In the genomic region with DNA sequence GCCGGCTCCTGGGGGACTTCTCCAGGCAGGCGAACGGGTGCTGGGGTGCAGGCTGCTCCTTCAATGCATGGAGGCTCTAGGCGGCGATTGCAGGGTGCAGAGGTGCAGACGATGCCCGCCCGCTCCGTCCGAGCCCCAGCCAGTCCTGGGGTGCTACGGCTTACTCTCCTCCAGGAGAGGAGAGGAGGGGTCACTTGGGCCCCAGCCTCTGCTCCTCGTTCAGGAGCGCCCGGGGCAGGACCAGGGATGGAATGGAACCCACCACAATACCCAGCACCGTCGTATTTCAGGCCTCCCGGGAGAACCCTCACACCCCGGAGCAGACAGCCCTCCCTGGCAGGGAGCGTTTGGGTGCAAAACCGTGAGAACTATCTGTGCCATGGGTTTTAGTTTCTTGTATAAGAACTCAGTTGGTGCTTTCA, we compare ENCODE assay signal across 10 cellular contexts. TPM values are rescaled to one million over a fixed set of nuclear protein-coding genes. Genes with fewer than 3 reads are reported as not detected.
DNase-seq lines count a peak whose midpoint lies in the region; ATAC-seq, FAIRE-seq and TF ChIP-seq lines count a peak whose summit lies in the region.
"Had no signal": no experiment of that assay in that cellular context is flagged by ENCODE, and none has a peak within 500 bp of the region (broad histone marks: within the 10 kb centered on the region; RNA-seq: fewer than 3 reads in every experiment).

No MANE protein-coding gene starts in this region.

- TF ChIP-seq EP300 in GM12878 (IDR thresholded peaks at IDR 0.05; ENCODE audit: borderline replicate concordance in 1 of 2, control insufficient read depth in 1 of 2, low read depth in 2 of 2, low read length in 2 of 2) (no peak), suprapubic skin (IDR thresholded peaks at IDR 0.05) (no peak)

- FAIRE-seq in GM12878 (lab: Jason Lieb, UNC): no peak
- FAIRE-seq: colon, G401.6 had no signal

- H3K27me3 ChIP-seq in GM12878 (replicated peaks in 1 of 2; ENCODE audit: control insufficient read depth in 2 of 2, insufficient read depth in 2 of 2, low read length in 1 of 2) (no peaks in the 10 kb centered on the region), suprapubic skin (no peaks in the 10 kb centered on the region)

- H3K4me2 ChIP-seq in GM12878 (ENCODE audit: control insufficient read depth, insufficient read depth): peak overlapping the region; percentile 74

- SMC1A ChIA-PET in GM12878 (lab: Charles Lee; ENCODE audit: uncharacterized antibody, unreplicated experiment): interaction anchor here (0.9 to 5.5 kb wide), 3 partner anchors 7 to 46 kb away, joined by 3 to 40 read pairs (median 10); partner anchors contain the start of gene ARHGEF18

- POLR2A ChIA-PET in GM12878 (lab: Charles Lee): interaction anchor here (1.1 to 3.9 kb wide), 6 partner anchors 9 to 46 kb away, joined by 3 to 34 read pairs (median 4); partner anchors contain the start of gene ARHGEF18

- peaks cover 46% of the 10 kb centered on the region for H3K79me2 ChIP-seq in GM12878 (ENCODE audit: control insufficient read depth, insufficient read depth, low read length)

- 0% methylated on average over 15 of the region's 20 CpGs for WGBS in GM12878 (ENCODE audit: insufficient coverage, insufficient replicate concordance, low lambda C conversion rate, missing lambda C conversion rate)
- 0% methylated on average over 3 of the region's 20 CpGs for WGBS in suprapubic skin

- no peaks in the 10 kb centered on the region for H4K20me1 ChIP-seq in GM12878 (ENCODE audit: control insufficient read depth, insufficient read depth)

- no peak for TF ChIP-seq CTCF in GM12878 (IDR thresholded peaks at IDR 0.05 in 2 of 3, conservative IDR thresholded peaks at IDR 0.05 in 1 of 3; ENCODE audit: control insufficient read depth in 2 of 3, extremely low read depth in 1 of 3, insufficient read depth in 1 of 3, low read depth in 3 of 3, low read length in 3 of 3)
- no peak for TF ChIP-seq CTCF in suprapubic skin (IDR thresholded peaks at IDR 0.05)

- TF ChIP-seq POLR2A in GM12878 (IDR thresholded peaks at IDR 0.05; ENCODE audit: low read depth, low read length) (no peak), suprapubic skin (IDR thresholded peaks at IDR 0.05) (no peak)

- RAD21 ChIA-PET in GM12878 (lab: Charles Lee; ENCODE audit: unreplicated experiment): interaction anchor here (0.5 to 1.5 kb wide), 4 partner anchors 14 to 28 kb away, joined by 3 to 7 read pairs (median 4); no protein-coding TSS in a partner anchor

- H3K4me1 ChIP-seq in GM12878 (ENCODE audit: control insufficient read depth, insufficient read depth, low read length): peaks cover 14% of the 10 kb centered on the region
- H3K4me1 ChIP-seq in suprapubic skin: peaks cover 30% of the 10 kb centered on the region

- peak overlapping the region; percentile 80 for H3K27ac ChIP-seq in GM12878 (ENCODE audit: control insufficient read depth, insufficient read depth)
- H3K27ac ChIP-seq in suprapubic skin: peak overlapping the region; percentile 65

- no peak overlapping the region for H2AFZ ChIP-seq in GM12878 (ENCODE audit: control insufficient read depth, low read depth, low read length)

- peak overlapping the region; percentile 82 for H3K9ac ChIP-seq in GM12878 (ENCODE audit: control insufficient read depth, insufficient read depth, low read length)

- CTCF ChIA-PET in GM12878 (lab: Yijun Ruan, JAX): interaction anchor here (1.2 to 1.4 kb wide), 2 partner anchors 65 to 101 kb away, joined by 3 read pairs; no protein-coding TSS in a partner anchor

- peak; percentile 5 to 29 for ATAC-seq in activated CD4-positive, CD25-positive, alpha-beta regulatory T cell treated with anti-CD3 and anti-CD28 coated beads, Interleukin-2, amount 50 U/mL, for 24 hours
- peak; percentile 16 for ATAC-seq in HG03571 (IDR thresholded peaks at IDR 0.05; ENCODE audit: unreplicated experiment)
- ATAC-seq in GM12878: peak; percentile 40
- ATAC-seq in left colon: peak; percentile 8

- intact Hi-C loops in GM12878 (cut with micrococcal nuclease; ENCODE audit: unreplicated experiment) (no loop called here), left colon (cut with DNase I, micrococcal nuclease) (no loop called here)

- H3K9me3 ChIP-seq in GM12878 (replicated peaks; ENCODE audit: control insufficient read depth, insufficient read depth, low read length) (no peaks in the 10 kb centered on the region; the same call in 1 of the 3 replicates), suprapubic skin (no peaks in the 10 kb centered on the region)

- no peak for TF ChIP-seq RAD21 in GM12878 (IDR thresholded peaks at IDR 0.05; ENCODE audit: insufficient read depth, low read depth, low read length)

- H3K4me3 ChIP-seq in GM12878: peak overlapping the region; percentile 96
- peak overlapping the region; percentile 88 for H3K4me3 ChIP-seq in suprapubic skin

- BruUV-seq in GM12878 (replicated peaks; lab: Mats Ljungman, UMichigan): no TSS peak

- H3K36me3 ChIP-seq in GM12878 (ENCODE audit: control insufficient read depth in 2 of 2, insufficient read depth in 2 of 2, low read length in 1 of 2) (no peaks in the 10 kb centered on the region), suprapubic skin (no peaks in the 10 kb centered on the region)

- in situ Hi-C loops in GM12878 (cut with MboI): no loop called here

- no peak for DNase-seq in activated CD4-positive, CD25-positive, alpha-beta regulatory T cell treated with anti-CD3 and anti-CD28 coated beads, Interleukin-2, amount 50 U/mL, for 72 hours
- DNase-seq in GM12878 (ENCODE audit: low read depth, low spot score) (no peak), left colon (no peak), suprapubic skin (ENCODE audit: low spot score in 2 of 2) (no peak), NCI-H226 (no peak)
- no peak for DNase-seq in stimulated activated naive CD4-positive, alpha-beta T cell treated with Interleukin-2 at 50 U/mL for 16 hours (lab: John Stamatoyannopoulos, UW)

TF ChIP-seq in GM12878, 131 proteins besides CTCF, POLR2A, EP300 and RAD21:
- TF ChIP-seq SUZ12 (IDR thresholded peaks at IDR 0.05; ENCODE audit: unreplicated experiment) (no peak), CHD2 (IDR thresholded peaks at IDR 0.05; ENCODE audit: borderline replicate concordance, low read depth, low read length) (0 out of 2 replicates have a peak, but pooled peaks have one; percentile 2), MEF2B (IDR thresholded peaks at IDR 0.05; ENCODE audit: partially characterized antibody, poor library complexity, severe bottlenecking) (peak; percentile 12), RELB (IDR thresholded peaks at IDR 0.05; ENCODE audit: low read depth) (no peak)

RNA-seq across cellular contexts. Expression of gene ARHGEF18, which starts 46.6 kb away (rescaled TPM):
- 56.0 and 60.3 TPM in 2 replicates for total RNA-seq in GM12878 (2013; cell fraction: nucleolus; rRNA removed)
- 26.9 and 31.1 TPM in 2 replicates for total RNA-seq in GM12878 (2014; rRNA removed)
- 8.8 and 8.9 TPM in 2 replicates for total RNA-seq in GM12878 (2014; rRNA removed; fragmentation: Illumina TruSeq; extraction: Trizol)
- total RNA-seq in GM12878 (2021): 32.3 and 37.3 TPM in 2 replicates
- 7.9 TPM for polyA plus RNA-seq in GM12878 (2011; ENCODE audit: low read depth)
- 7.0 and 8.9 TPM in 2 replicates for polyA plus RNA-seq in GM12878 (2011; rRNA removed)
- 15.0 and 21.0 TPM in 2 replicates for polyA plus RNA-seq in GM12878 (2011; cell fraction: cytosol; rRNA removed)
- polyA plus RNA-seq in GM12878 (2011; cell fraction: nucleus; rRNA removed): 37.2 and 41.2 TPM in 2 replicates
- polyA plus RNA-seq in GM12878 (2012): 17.2 and 18.4 TPM in 2 replicates
- 1.2 and 6.6 TPM in 2 replicates for polyA plus RNA-seq in GM12878 (2014; fragmentation: Illumina TruSeq; extraction: Trizol)
- polyA plus RNA-seq in GM12878 (2014; fragmentation: Nextera tagmentation; extraction: Ambion mirVana): under 1 TPM; 0.31 to 0.57 TPM
- polyA plus RNA-seq in GM12878 (2014; rRNA removed): 23.3 and 27.6 TPM in 2 replicates
- polyA plus RNA-seq in GM12878 (2016; fragmentation: Nextera tagmentation; extraction: Ambion mirVana): 10 to 100 TPM; 17.9 to 19.9 TPM
- polyA minus RNA-seq in GM12878 (2011; rRNA and poly(A)+ RNA removed): 8.9 and 22.5 TPM in 2 replicates
- polyA minus RNA-seq in GM12878 (2011; cell fraction: cytosol; rRNA and poly(A)+ RNA removed): 16.8 and 20.8 TPM in 2 replicates
- polyA minus RNA-seq in GM12878 (2011; cell fraction: nucleus; rRNA and poly(A)+ RNA removed): 13.7 and 21.9 TPM in 2 replicates
- total RNA-seq in left colon: 100 to 1,000 TPM in 1 of 2 donors, 10 to 100 TPM in 1; 78.3 to 106 TPM
- 10 to 100 TPM; 24.2 to 43.5 (median 31.2) TPM for total RNA-seq in suprapubic skin
